ENCODE assay signal across 9 cellular contexts in genomic region chr6:111552999-111553398, GRCh38. TPM values are rescaled to one million over a fixed set of nuclear protein-coding genes. Genes with fewer than 3 reads are reported as not detected.
DNase-seq lines count a peak whose midpoint lies in the region; ATAC-seq and TF ChIP-seq lines count a peak whose summit lies in the region.
"Had no signal": no experiment of that assay in that cellular context is flagged by ENCODE, and none has a peak within 500 bp of the region (broad histone marks: within the 10 kb centered on the region; RNA-seq: fewer than 3 reads in every experiment).

No MANE protein-coding gene starts in this region.

- BruUV-seq in HCT116 (replicated peaks; lab: Mats Ljungman, UMichigan) = no TSS peak

- no peak for TF ChIP-seq EP300 in esophagus muscularis mucosa (IDR thresholded peaks at IDR 0.05)

- RAD21 ChIA-PET in HCT116 (lab: Charles Lee; ENCODE audit: low non-redundant PET in 1 of 2, low total read pairs in 2 of 2, uncharacterized antibody in 2 of 2, unreplicated experiment in 2 of 2) = no interaction called here

- TF ChIP-seq POLR2A in HCT116 (IDR thresholded peaks at IDR 0.05; ENCODE audit: borderline replicate concordance, extremely low read depth, insufficient read depth, insufficient read length) = no peak
- no peak for TF ChIP-seq POLR2A in esophagus muscularis mucosa (IDR thresholded peaks at IDR 0.05; ENCODE audit: low read depth)

- intact Hi-C loops in HCT116 (cut with micrococcal nuclease) (no loop called here), esophagus muscularis mucosa (cut with DNase I) (loop anchor here (5.0 kb wide), 1 partner anchor 71 kb away; the partner anchor contains the start of gene REV3L), mucosa of descending colon (cut with DNase I, micrococcal nuclease) (no loop called here)

- TF ChIP-seq CTCF in HCT116 (IDR thresholded peaks at IDR 0.05 in 2 of 3, conservative IDR thresholded peaks at IDR 0.05 in 1 of 3; ENCODE audit: borderline replicate concordance in 1 of 3, insufficient read depth in 1 of 3, low read depth in 2 of 3, low read length in 2 of 3) = no peak
- no peak for TF ChIP-seq CTCF in esophagus muscularis mucosa (IDR thresholded peaks at IDR 0.05)
- no peak for TF ChIP-seq CTCF in mucosa of descending colon (IDR thresholded peaks at IDR 0.05)

- WGBS in esophagus muscularis mucosa = 66% methylated on average over 6 of the region's 6 CpGs

- H3K9me2 ChIP-seq in HCT116 (ENCODE audit: insufficient read depth) = no peaks in the 10 kb centered on the region

- no peak for ATAC-seq in HCT116
- no peak for ATAC-seq in GM19023 (IDR thresholded peaks at IDR 0.05; ENCODE audit: unreplicated experiment)
- ATAC-seq in mucosa of descending colon = no peak

- H3K4me2 ChIP-seq in HCT116 (ENCODE audit: low read length) (peak overlapping the region; percentile 69), skeletal muscle satellite cell (ENCODE audit: low read length) (peak overlapping the region; percentile 54)

- H3K4me1 ChIP-seq in HCT116 (ENCODE audit: control insufficient read depth in 1 of 2, insufficient read depth in 2 of 2, low read length in 2 of 2) = peaks cover 34 to 46% of the 10 kb centered on the region in 2 experiments
- peaks cover 38 to 68% (median 63%) of the 10 kb centered on the region in 4 donors for H3K4me1 ChIP-seq in esophagus muscularis mucosa
- H3K4me1 ChIP-seq in skeletal muscle satellite cell (ENCODE audit: control insufficient read depth, insufficient read depth, low read length) = peaks cover 45% of the 10 kb centered on the region
- H3K4me1 ChIP-seq in mucosa of descending colon (ENCODE audit: low read depth) = peaks cover 20% of the 10 kb centered on the region

- DNase-seq in HCT116 (ENCODE audit: low read depth, low spot score) (no peak), NCI-H526 treated with DMSO at 0.1 percent for 48 hours (lab: John Stamatoyannopoulos, UW) (peak; percentile 38), esophagus muscularis mucosa (ENCODE audit: extremely low spot score) (no peak), amygdala (lab: John Stamatoyannopoulos, UW) (no peak), RKO (ENCODE audit: low spot score) (no peak), mucosa of descending colon (no peak)
- DNase-seq: stimulated activated CD4-positive, alpha-beta T cell treated with anti-CD3 and anti-CD28 coated beads, Interleukin-4, amount 100 ng/mL, for 1 hour had no signal

- H3K9ac ChIP-seq in HCT116 (ENCODE audit: low read length) (peak overlapping the region; percentile 40; the same call in 1 of the 2 replicates), skeletal muscle satellite cell (ENCODE audit: low read depth, low read length) (peak overlapping the region; percentile 13)

- CTCF ChIA-PET in HCT116 (lab: Charles Lee) = no interaction called here

- H3K36me3 ChIP-seq in HCT116 (ENCODE audit: control insufficient read depth in 1 of 2, insufficient read depth in 2 of 2, low read length in 2 of 2) = no peaks in the 10 kb centered on the region
- H3K36me3 ChIP-seq in esophagus muscularis mucosa = no peaks in the 10 kb centered on the region
- no peaks in the 10 kb centered on the region for H3K36me3 ChIP-seq in skeletal muscle satellite cell (ENCODE audit: insufficient read depth, low read length)
- H3K36me3 ChIP-seq in mucosa of descending colon (ENCODE audit: low read depth) = no peaks in the 10 kb centered on the region

- H2AFZ ChIP-seq in HCT116 (ENCODE audit: low read depth, low read length, poor library complexity, severe bottlenecking) = no peak overlapping the region

- no peaks in the 10 kb centered on the region for H3K79me2 ChIP-seq in HCT116 (ENCODE audit: insufficient read depth, low read length)

- H3K4me3 ChIP-seq in HCT116 (replicated peaks in 1 of 2; ENCODE audit: low read depth in 1 of 2, low read length in 2 of 2) (no peak overlapping the region), esophagus muscularis mucosa (no peak overlapping the region), skeletal muscle satellite cell (ENCODE audit: low read length) (peak overlapping the region; percentile 8), mucosa of descending colon (no peak overlapping the region)

- POLR2A ChIA-PET in HCT116 (lab: Charles Lee) = no interaction called here

- H3K27ac ChIP-seq in HCT116 (ENCODE audit: low read depth, low read length) (peak overlapping the region; percentile 57), esophagus muscularis mucosa (replicated peaks in 1 of 4) (peak overlapping the region; percentile 76 to 81 (median 78))

- no peaks in the 10 kb centered on the region for H4K20me1 ChIP-seq in HCT116 (ENCODE audit: insufficient read depth)

- H3K27me3 ChIP-seq in HCT116 (ENCODE audit: insufficient read depth, low read length) = no peaks in the 10 kb centered on the region
- H3K27me3 ChIP-seq in esophagus muscularis mucosa = no peaks in the 10 kb centered on the region
- no peaks in the 10 kb centered on the region for H3K27me3 ChIP-seq in skeletal muscle satellite cell (ENCODE audit: control insufficient read depth, insufficient read depth, low read length)

- H3K9me3 ChIP-seq in HCT116 (ENCODE audit: control insufficient read depth in 1 of 2, insufficient read depth in 1 of 2, low read depth in 1 of 2, low read length in 2 of 2) (no peaks in the 10 kb centered on the region), esophagus muscularis mucosa (no peaks in the 10 kb centered on the region), skeletal muscle satellite cell (replicated peaks; ENCODE audit: low read length) (no peaks in the 10 kb centered on the region), mucosa of descending colon (no peaks in the 10 kb centered on the region)

- TF ChIP-seq RAD21 in HCT116 (IDR thresholded peaks at IDR 0.05; ENCODE audit: low read depth) = no peak

TF ChIP-seq in HCT116, 20 proteins besides CTCF, POLR2A, EP300 and RAD21:
- TF ChIP-seq SRF (IDR thresholded peaks at IDR 0.05; ENCODE audit: low read depth) = no peak
- TF ChIP-seq JUND (IDR thresholded peaks at IDR 0.05) = no peak
- no peak for TF ChIP-seq SIN3A (IDR thresholded peaks at IDR 0.05; ENCODE audit: low read depth)
- TF ChIP-seq, protein P1, sequence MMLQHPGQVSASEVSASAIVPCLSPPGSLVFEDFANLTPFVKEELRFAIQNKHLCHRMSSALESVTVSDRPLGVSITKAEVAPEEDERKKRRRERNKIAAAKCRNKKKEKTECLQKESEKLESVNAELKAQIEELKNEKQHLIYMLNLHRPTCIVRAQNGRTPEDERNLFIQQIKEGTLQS (IDR thresholded peaks at IDR 0.05) = no peak
- TF ChIP-seq EZH2phosphoT487 (IDR thresholded peaks at IDR 0.05; ENCODE audit: borderline replicate concordance) = no peak
- TF ChIP-seq EGR1 (IDR thresholded peaks at IDR 0.05; ENCODE audit: low read depth) = no peak

RNA-seq across cellular contexts. Expression of gene TRAF3IP2, which starts 52.7 kb away (rescaled TPM):
- total RNA-seq in HCT116 (2021; ENCODE audit: unreplicated experiment) (22.3 TPM), esophagus muscularis mucosa (10 to 100 TPM; 16.6 to 37.1 (median 32.4) TPM), mucosa of descending colon (10 to 100 TPM; 33.6 to 69.5 (median 67.2) TPM)
- polyA plus RNA-seq in HCT116 (2012) = 21.5 and 22.3 TPM in 2 replicates
- total RNA-seq in skeletal muscle satellite cell (2012; rRNA removed) = 23.8 and 34.9 TPM in 2 replicates
